In genomic region chr19:47541507-47541906, GRCh38 we compare ENCODE assay signal across 14 cellular contexts. TPM values are rescaled to one million over a fixed set of nuclear protein-coding genes. Genes with fewer than 3 reads are reported as not detected.
DNase-seq lines count a peak whose midpoint lies in the region; ATAC-seq and TF ChIP-seq lines count a peak whose summit lies in the region.
"Had no signal": no experiment of that assay in that cellular context is flagged by ENCODE, and none has a peak within 500 bp of the region (broad histone marks: within the 10 kb centered on the region; RNA-seq: fewer than 3 reads in every experiment).

No MANE protein-coding gene starts in this region.

- H3K9me3 Mint-ChIP-seq in CD4-positive, alpha-beta memory T cell: peaks cover 0 to 2% (median 0%) of the 10 kb centered on the region in 8 donors
- H3K9me3 Mint-ChIP-seq: brain had no signal

- H3K36me3 ChIP-seq in CD4-positive, alpha-beta memory T cell (ENCODE audit: insufficient read depth, low read length): no peaks in the 10 kb centered on the region
- no peaks in the 10 kb centered on the region for H3K36me3 ChIP-seq in muscle layer of colon (ENCODE audit: insufficient read depth, low read length)
- H3K36me3 ChIP-seq: right lobe of liver had no signal

- H3K9ac ChIP-seq in muscle layer of colon (ENCODE audit: low read length): no peak overlapping the region

- no peaks in the 10 kb centered on the region for H3K9me3 ChIP-seq in CD4-positive, alpha-beta memory T cell (ENCODE audit: control insufficient read depth in 1 of 2, low read length in 2 of 2)
- H3K9me3 ChIP-seq in muscle layer of colon (ENCODE audit: low read length): no peaks in the 10 kb centered on the region
- H3K9me3 ChIP-seq: right lobe of liver had no signal

- peak overlapping the region in 6 of 8 donors; percentile 17 to 68 (median 49) for H3K4me3 Mint-ChIP-seq in CD4-positive, alpha-beta memory T cell
- H3K4me3 Mint-ChIP-seq: brain had no signal

- intact Hi-C loops in CD4-positive, alpha-beta memory T cell (cut with micrococcal nuclease): loop anchor here (2.0 kb wide), 1 partner anchor 69 kb away; no protein-coding TSS in a partner anchor
- intact Hi-C loops in sciatic nerve (cut with DNase I): loop anchor here (5.0 kb wide), 1 partner anchor 1911 kb away; the partner anchor contains the start of genes ALDH16A1 and PIH1D1

- POLR2A ChIA-PET in CD4-positive, alpha-beta memory T cell (lab: Charles Lee; ENCODE audit: partially characterized antibody): no interaction called here

- H3K4me1 ChIP-seq in CD4-positive, alpha-beta memory T cell (ENCODE audit: insufficient read depth, low read length): peaks cover 12% of the 10 kb centered on the region
- peaks cover 23% of the 10 kb centered on the region for H3K4me1 ChIP-seq in muscle layer of colon (ENCODE audit: insufficient read depth, low read length)

- peak overlapping the region; percentile 31 for H3K27ac ChIP-seq in CD4-positive, alpha-beta memory T cell (ENCODE audit: low read depth, low read length)
- peak overlapping the region; percentile 85 for H3K27ac ChIP-seq in muscle layer of colon (ENCODE audit: low read depth, low read length)
- H3K27ac ChIP-seq: right lobe of liver had no signal

- H3K27me3 Mint-ChIP-seq in CD4-positive, alpha-beta memory T cell: peaks cover 0 to 5% of the 10 kb centered on the region in 2 donors

- CTCF ChIA-PET in CD4-positive, alpha-beta memory T cell (lab: Charles Lee; ENCODE audit: partially characterized antibody): no interaction called here

- no peak for TF ChIP-seq CTCF in GM20000 (IDR thresholded peaks at IDR 0.05; ENCODE audit: extremely low read depth, missing control alignments)

- peak; percentile 67 to 82 (median 70) for DNase-seq in CD4-positive, alpha-beta memory T cell
- DNase-seq in GM20000 (ENCODE audit: low spot score) (peak; percentile 65), sciatic nerve (ENCODE audit: low spot score) (no peak), Kasumi-1 (lab: John Stamatoyannopoulos, UW) (no peak)
- DNase-seq in activated gamma-delta T cell treated with anti-CD3 and anti-CD28 coated beads, Interleukin-2, amount 50 U/mL, for 16 hours (ENCODE audit: low read depth): peak; percentile 17
- DNase-seq: NCI-H146, right lobe of liver had no signal

- ATAC-seq in HG03097 (IDR thresholded peaks at IDR 0.05; ENCODE audit: low FRiP score, unreplicated experiment) (no peak), sciatic nerve (no peak), GM19463 (IDR thresholded peaks at IDR 0.05; ENCODE audit: unreplicated experiment) (no peak)
- ATAC-seq: esophagus mucosa, HCT116 had no signal

- H3K4me1 Mint-ChIP-seq in CD4-positive, alpha-beta memory T cell: peaks cover 12 to 29% (median 19%) of the 10 kb centered on the region in 4 donors
- H3K4me1 Mint-ChIP-seq: brain had no signal

- no peaks in the 10 kb centered on the region for H3K27me3 ChIP-seq in CD4-positive, alpha-beta memory T cell (ENCODE audit: insufficient read depth, low read length)
- H3K27me3 ChIP-seq in muscle layer of colon (ENCODE audit: control insufficient read depth in 1 of 2, insufficient read depth in 2 of 2, low read length in 2 of 2): peaks cover 0 to 6% of the 10 kb centered on the region in 2 donors

- no peak overlapping the region for H3K4me3 ChIP-seq in CD4-positive, alpha-beta memory T cell (ENCODE audit: low read length in 2 of 2)
- peak overlapping the region in 1 of 2 donors; percentile 0 for H3K4me3 ChIP-seq in muscle layer of colon (ENCODE audit: low read depth in 1 of 2, low read length in 2 of 2)
- H3K4me3 ChIP-seq: right lobe of liver had no signal

- no peaks in the 10 kb centered on the region for H3K36me3 Mint-ChIP-seq in CD4-positive, alpha-beta memory T cell
- H3K36me3 Mint-ChIP-seq: brain had no signal

- peak overlapping the region; percentile 80 to 96 (median 92) for H3K27ac Mint-ChIP-seq in CD4-positive, alpha-beta memory T cell

RNA-seq across cellular contexts. Expression of gene NAPA, which starts 26.6 kb away (rescaled TPM):
- total RNA-seq in CD4-positive, alpha-beta memory T cell: 10 to 100 TPM; 84.1 to 88.1 TPM
- 100 to 1,000 TPM in 1 of 2 donors, 10 to 100 TPM in 1; 90.8 to 129 TPM for polyA plus RNA-seq in CD4-positive, alpha-beta memory T cell
- 91.7 TPM for total RNA-seq in sciatic nerve

RNA-seq across cellular contexts. Expression of gene ZNF541, which starts 31.4 kb away (rescaled TPM):
- under 1 TPM; 0.53 to 0.79 TPM for total RNA-seq in CD4-positive, alpha-beta memory T cell
- polyA plus RNA-seq in CD4-positive, alpha-beta memory T cell: under 1 TPM in 1 of 2 donors, not detected in 1; 0.09 TPM
- total RNA-seq in sciatic nerve: 0.71 TPM
- polyA plus RNA-seq: keratinocyte had no signal

RNA-seq across cellular contexts. Expression of gene KPTN, which starts 57.5 kb away (rescaled TPM):
- 1 to 10 TPM; 4.0 to 4.3 TPM for total RNA-seq in CD4-positive, alpha-beta memory T cell
- 10 to 100 TPM in 1 of 2 donors, 1 to 10 TPM in 1; 4.8 to 10.6 TPM for polyA plus RNA-seq in CD4-positive, alpha-beta memory T cell
- 6.3 TPM for total RNA-seq in sciatic nerve

Comparison
In these comparisons a context has a peak if more than half of its experiments do, and no peak if none do; other contexts are left out.
1. DNase-seq: peak in CD4-positive, alpha-beta memory T cell (5 of 5), GM20000 (single experiment) and activated gamma-delta T cell treated with anti-CD3 and anti-CD28 coated beads, Interleukin-2, amount 50 U/mL, for 16 hours (single experiment); none in sciatic nerve (single experiment) and Kasumi-1 (0 of 2).